In genomic region chr2:15894459-15895144, GRCh38 we compare ENCODE assay signal across 23 cellular contexts. TPM values are rescaled to one million over a fixed set of nuclear protein-coding genes. Genes with fewer than 3 reads are reported as not detected.
"Had no signal": no experiment of that assay in that cellular context is flagged by ENCODE, and none has a peak within 500 bp of the region (broad histone marks: within the 10 kb centered on the region; RNA-seq: fewer than 3 reads in every experiment).

No MANE protein-coding gene starts in this region.

- FAIRE-seq: islet of Langerhans had no signal

- H3K9me3 Mint-ChIP-seq: T-helper 1 cell treated with Interleukin-12 subunit alpha and Interleukin-12 subunit beta and Interleukin-4 antibody, amounts not matched to agents 30 μg/mL and 1 μg/mL, for 36 hours had no signal

- H3K9me3 ChIP-seq: testis had no signal

- DNase-seq: activated CD4-positive, alpha-beta memory T cell treated with anti-CD3 and anti-CD28 coated beads for 36 hours; activated CD4-positive, alpha-beta T cell treated with anti-CD3 and anti-CD28 coated beads for 4 hours; activated CD4-positive, CD25-positive, alpha-beta regulatory T cell; activated effector memory CD4-positive, alpha-beta T cell treated with anti-CD3 and anti-CD28 coated beads, Interleukin-2, amount 50 U/mL, for 16 hours; activated naive CD4-positive, alpha-beta T cell treated with anti-CD3 and anti-CD28 coated beads, Interleukin-2, amount 10 ng/mL, durations not matched to agents 7 days and 5 days; activated T-cell treated with anti-CD3 and anti-CD28 coated beads, Interleukin-2, amount 50 U/mL, for 72 hours; amygdala; cerebellar nuclear complex; heart left ventricle; psoas muscle; spleen; stimulated activated CD4-positive, alpha-beta T cell treated with anti-CD3 and anti-CD28 coated beads, Interleukin-4, amount 100 ng/mL, for 1 hour; stimulated activated naive CD4-positive, alpha-beta T cell; T1000; testis; upper lobe of left lung had no signal

- H3K27ac Mint-ChIP-seq: activated CD4-positive, alpha-beta memory T cell treated with anti-CD3 and anti-CD28 coated beads for 36 hours; activated naive CD4-positive, alpha-beta T cell treated with anti-CD3 and anti-CD28 coated beads, Interleukin-2, amount 10 ng/mL, durations not matched to agents 7 days and 5 days; activated T-cell treated with anti-CD3 and anti-CD28 coated beads, Interleukin-2, amount 50 U/mL, for 72 hours; memory B cell; T-helper 1 cell treated with Interleukin-12 subunit alpha and Interleukin-12 subunit beta and Interleukin-4 antibody, amounts not matched to agents 30 μg/mL and 1 μg/mL, for 36 hours had no signal

- H3K27me3 ChIP-seq: right atrium auricular region, spleen, testis, upper lobe of left lung had no signal

- H3K36me3 ChIP-seq: heart left ventricle, right atrium auricular region, spleen, upper lobe of left lung had no signal

- H3K36me3 Mint-ChIP-seq: activated CD4-positive, alpha-beta memory T cell treated with anti-CD3 and anti-CD28 coated beads for 36 hours; activated naive CD4-positive, alpha-beta T cell treated with anti-CD3 and anti-CD28 coated beads, Interleukin-2, amount 10 ng/mL, durations not matched to agents 7 days and 5 days; memory B cell had no signal

- ATAC-seq: activated T-cell treated with anti-CD3 and anti-CD28 coated beads, Interleukin-2, amount 50 U/mL, for 72 hours; heart left ventricle; psoas muscle had no signal

- H3K27ac ChIP-seq: coronary artery, epithelial cell of prostate, heart left ventricle, psoas muscle, right atrium auricular region, spleen, testis, upper lobe of left lung had no signal

- H3K4me3 Mint-ChIP-seq: activated CD4-positive, alpha-beta memory T cell treated with anti-CD3 and anti-CD28 coated beads for 36 hours; activated naive CD4-positive, alpha-beta T cell treated with anti-CD3 and anti-CD28 coated beads, Interleukin-2, amount 10 ng/mL, durations not matched to agents 7 days and 5 days; activated T-cell treated with anti-CD3 and anti-CD28 coated beads, Interleukin-2, amount 50 U/mL, for 72 hours; memory B cell; T-helper 1 cell treated with Interleukin-12 subunit alpha and Interleukin-12 subunit beta and Interleukin-4 antibody, amounts not matched to agents 30 μg/mL and 1 μg/mL, for 36 hours had no signal

- H3K4me3 ChIP-seq: coronary artery, heart left ventricle, psoas muscle, right atrium auricular region, spleen, testis, upper lobe of left lung had no signal

- H3K4me1 ChIP-seq: psoas muscle, right atrium auricular region, spleen, testis, upper lobe of left lung had no signal

- H3K27me3 Mint-ChIP-seq: activated CD4-positive, alpha-beta memory T cell treated with anti-CD3 and anti-CD28 coated beads for 36 hours; activated naive CD4-positive, alpha-beta T cell treated with anti-CD3 and anti-CD28 coated beads, Interleukin-2, amount 10 ng/mL, durations not matched to agents 7 days and 5 days had no signal

- H3K4me1 Mint-ChIP-seq: activated naive CD4-positive, alpha-beta T cell treated with anti-CD3 and anti-CD28 coated beads, Interleukin-2, amount 10 ng/mL, durations not matched to agents 7 days and 5 days; memory B cell had no signal

RNA-seq across cellular contexts. Expression of gene MYCN, which starts 45.7 kb away (rescaled TPM):
- total RNA-seq: osteoblast had no signal
